Comparison of ENCODE assay signal across 12 cellular contexts in genomic region chr15:45919806-45920205, GRCh38.
DNase-seq lines count a peak whose midpoint lies in the region; ATAC-seq and TF ChIP-seq lines count a peak whose summit lies in the region.
"Had no signal": no experiment of that assay in that cellular context is flagged by ENCODE, and none has a peak within 500 bp of the region (broad histone marks: within the 10 kb centered on the region; RNA-seq: fewer than 3 reads in every experiment).

No MANE protein-coding gene starts in this region.

- H4K5ac ChIP-seq in IMR-90 (ENCODE audit: low read depth, low read length) (no peak overlapping the region), H9 (ENCODE audit: insufficient read length, low read depth, low read length) (no peak overlapping the region)

- dilution Hi-C loops in IMR-90 (cut with HindIII; ENCODE audit: low sequenced_read_pairs, unreplicated experiment): no loop called here

- H3K23me2 ChIP-seq in H9 (ENCODE audit: insufficient read length, low read depth, low read length, poor library complexity, severe bottlenecking): no peaks in the 10 kb centered on the region

- H3K4ac ChIP-seq in IMR-90 (ENCODE audit: low read depth, low read length): no peak overlapping the region
- H3K4ac ChIP-seq in H9 (ENCODE audit: low read depth, low read length): no peak overlapping the region

- no peak overlapping the region for H3K23ac ChIP-seq in IMR-90 (ENCODE audit: low read depth, low read length)
- no peak overlapping the region for H3K23ac ChIP-seq in H9 (ENCODE audit: insufficient read length, low read depth, low read length)

- H3K36me3 Mint-ChIP-seq in Caco-2 (ENCODE audit: insufficient read depth, unreplicated experiment): peaks cover 8% of the 10 kb centered on the region
- H3K36me3 Mint-ChIP-seq in chondrocyte (ENCODE audit: low read depth): peaks cover 2% of the 10 kb centered on the region
- H3K36me3 Mint-ChIP-seq in H9 (ENCODE audit: insufficient read depth in 1 of 3, low read depth in 3 of 3): peaks cover 0 to 6% (median 0%) of the 10 kb centered on the region in 3 experiments; a peak in 2 of 7 replicates
- H3K36me3 Mint-ChIP-seq: CD4-positive, CD25-positive, alpha-beta regulatory T cell had no signal

- H2BK12ac ChIP-seq in H9 (ENCODE audit: insufficient read length, low read depth, low read length): no peak overlapping the region

- H4K20me1 ChIP-seq in IMR-90 (ENCODE audit: insufficient read depth, low read length): no peaks in the 10 kb centered on the region
- no peaks in the 10 kb centered on the region for H4K20me1 ChIP-seq in H9 (ENCODE audit: control insufficient read depth, insufficient read depth, insufficient read length)

- peaks cover 54% of the 10 kb centered on the region for H3K9me3 Mint-ChIP-seq in Caco-2 (ENCODE audit: unreplicated experiment)
- peaks cover 10% of the 10 kb centered on the region for H3K9me3 Mint-ChIP-seq in chondrocyte (ENCODE audit: low read depth)
- H3K9me3 Mint-ChIP-seq in H9: peaks cover 8 to 12% of the 10 kb centered on the region in 2 experiments; a peak in 4 of 5 replicates

- no peaks in the 10 kb centered on the region for H3K36me3 ChIP-seq in Caco-2 (ENCODE audit: control insufficient read depth, insufficient read depth, low read length)
- no peaks in the 10 kb centered on the region for H3K36me3 ChIP-seq in IMR-90 (ENCODE audit: control insufficient read depth, insufficient read depth, low read length)
- H3K36me3 ChIP-seq in lung (ENCODE audit: control insufficient read depth in 2 of 2, insufficient read depth in 2 of 2, low read length in 2 of 2): no peaks in the 10 kb centered on the region
- H3K36me3 ChIP-seq: colonic mucosa had no signal

- no peak for TF ChIP-seq POLR2A in IMR-90 (IDR thresholded peaks at IDR 0.05; ENCODE audit: low read depth, low read length)

- ATAC-seq in IMR-90 (ENCODE audit: low read depth) (peak; percentile 44), lung (ENCODE audit: insufficient read depth, low FRiP score) (peak; percentile 76), HG02938 (IDR thresholded peaks at IDR 0.05; ENCODE audit: unreplicated experiment) (no peak), GM19395 (IDR thresholded peaks at IDR 0.05; ENCODE audit: unreplicated experiment) (no peak)

- peak in 1 of 2 experiments; percentile 24 for DNase-seq in Caco-2
- peak; percentile 8 for DNase-seq in IMR-90
- DNase-seq in chondrocyte (ENCODE audit: low spot score): no peak
- DNase-seq in lung (ENCODE audit: low spot score): peak; percentile 62
- DNase-seq in activated T-cell treated with anti-CD3 and anti-CD28 coated beads for 4 hours: no peak
- DNase-seq in H9: no peak
- DNase-seq: activated T-cell treated with anti-CD3 and anti-CD28 coated beads, Interleukin-2, amount 50 U/mL, for 48 hours; CD4-positive, CD25-positive, alpha-beta regulatory T cell; colonic mucosa; NCI-H1048 had no signal

- BruUV-seq in Caco-2 (replicated peaks; lab: Mats Ljungman, UMichigan): no TSS peak
- no TSS peak for BruUV-seq in IMR-90 (replicated peaks; lab: Mats Ljungman, UMichigan)

- no peaks in the 10 kb centered on the region for H3K27me3 ChIP-seq in Caco-2 (replicated peaks; ENCODE audit: control insufficient read depth, insufficient read depth, low read length)
- no peaks in the 10 kb centered on the region for H3K27me3 ChIP-seq in IMR-90 (ENCODE audit: control insufficient read depth, insufficient read depth, low read length)
- no peaks in the 10 kb centered on the region for H3K27me3 ChIP-seq in lung (ENCODE audit: control insufficient read depth, insufficient read depth)
- no peaks in the 10 kb centered on the region for H3K27me3 ChIP-seq in H9 (ENCODE audit: insufficient read depth, low read length)
- H3K27me3 ChIP-seq: colonic mucosa had no signal

- no peak overlapping the region for H4K8ac ChIP-seq in IMR-90 (ENCODE audit: low read depth in 2 of 2, low read length in 2 of 2)
- H4K8ac ChIP-seq in H9 (replicated peaks; ENCODE audit: insufficient read length, low read depth, low read length): no peak overlapping the region

- TF ChIP-seq CTCF in Caco-2 (IDR thresholded peaks at IDR 0.05; ENCODE audit: insufficient read depth in 1 of 2, low read depth in 1 of 2, low read length in 1 of 2, severe bottlenecking in 1 of 2, unreplicated experiment in 1 of 2) (no peak), IMR-90 (conservative IDR thresholded peaks at IDR 0.05; ENCODE audit: low read depth, low read length) (no peak), chondrocyte (IDR thresholded peaks at IDR 0.05) (no peak), lung (IDR thresholded peaks at IDR 0.05; ENCODE audit: control extremely low read depth, extremely low read depth) (no peak), H9 (conservative IDR thresholded peaks at IDR 0.05) (no peak)

- H3K18ac ChIP-seq in IMR-90 (ENCODE audit: low read depth, low read length) (no peak overlapping the region), H9 (ENCODE audit: insufficient read length, low read depth, low read length) (no peak overlapping the region)

- intact Hi-C loops in Caco-2 (cut with micrococcal nuclease; ENCODE audit: unreplicated experiment): no loop called here
- intact Hi-C loops in IMR-90 (cut with micrococcal nuclease): no loop called here

- no CpG with 5 or more reads among the region's 6 CpGs for WGBS in IMR-90 (ENCODE audit: extremely low coverage in 2 of 2, insufficient read length in 1 of 2), 2 experiments
- 65 to 80% methylated on average over 6 of the region's 6 CpGs for WGBS in lung, 2 donors
- no CpG with 5 or more reads among the region's 6 CpGs for WGBS in H9 (ENCODE audit: extremely low coverage, insufficient read length, low lambda C conversion rate)

- H3K27ac ChIP-seq in IMR-90 (ENCODE audit: insufficient read depth, low read length) (no peak overlapping the region), lung (ENCODE audit: low read depth in 1 of 2, low read length in 1 of 2) (peak overlapping the region in 1 of 2 donors; percentile 56), H9 (ENCODE audit: insufficient read length, low read depth, low read length) (no peak overlapping the region)
- H3K27ac ChIP-seq: colonic mucosa had no signal

- H3K9me1 ChIP-seq in IMR-90 (ENCODE audit: insufficient read depth, low read length): no peaks in the 10 kb centered on the region

- CTCF ChIA-PET in Caco-2 (lab: Charles Lee) (no interaction called here), IMR-90 (lab: Yijun Ruan, JAX) (no interaction called here)

- H3K56ac ChIP-seq in IMR-90 (ENCODE audit: extremely low read depth, insufficient read depth, low read length) (no peak overlapping the region), H9 (ENCODE audit: insufficient read length, low read depth, low read length) (no peak overlapping the region)

- no peak overlapping the region for H3K9ac ChIP-seq in IMR-90 (ENCODE audit: low read depth, low read length)
- H3K9ac ChIP-seq in H9 (ENCODE audit: extremely low read depth, insufficient read length, low read length): no peak overlapping the region

- H2BK15ac ChIP-seq in IMR-90 (ENCODE audit: low read depth, low read length): no peak overlapping the region
- H2BK15ac ChIP-seq in H9 (ENCODE audit: low read depth, low read length): no peak overlapping the region

- H4K91ac ChIP-seq in IMR-90 (ENCODE audit: insufficient read depth, low read depth, low read length) (no peak overlapping the region), H9 (ENCODE audit: insufficient read length, low read depth, low read length) (no peak overlapping the region)

- no peak overlapping the region for H3T11ph ChIP-seq in H9 (ENCODE audit: low read length)

- H2BK20ac ChIP-seq in IMR-90 (ENCODE audit: low read depth, low read length): no peak overlapping the region
- H2BK20ac ChIP-seq in H9 (ENCODE audit: low read depth, low read length, poor library complexity, severe bottlenecking): no peak overlapping the region

- H2AK5ac ChIP-seq in IMR-90 (ENCODE audit: low read depth, low read length): no peak overlapping the region
- H2AK5ac ChIP-seq in H9 (ENCODE audit: insufficient read length, low read length): no peak overlapping the region

- H3K14ac ChIP-seq in IMR-90 (replicated peaks; ENCODE audit: low read depth, low read length) (no peak overlapping the region), H9 (ENCODE audit: insufficient read depth, low read length) (no peak overlapping the region)

- H3K9me3 ChIP-seq in Caco-2 (peaks cover 10% of the 10 kb centered on the region), IMR-90 (ENCODE audit: control insufficient read depth, insufficient read depth, low read length) (peaks cover 13% of the 10 kb centered on the region), lung (ENCODE audit: control insufficient read depth in 2 of 2, insufficient read depth in 1 of 2, low read length in 1 of 2) (no peaks in the 10 kb centered on the region), H9 (ENCODE audit: control insufficient read depth, low read depth, low read length) (no peaks in the 10 kb centered on the region)
- H3K9me3 ChIP-seq: colonic mucosa had no signal

- H2BK120ac ChIP-seq in IMR-90 (ENCODE audit: low read depth, low read length) (no peak overlapping the region), H9 (ENCODE audit: low read depth, low read length, poor library complexity, severe bottlenecking) (no peak overlapping the region)

- in situ Hi-C loops in IMR-90 (cut with MboI; ENCODE audit: low sequenced_read_pairs): no loop called here

- H3K4me2 ChIP-seq in IMR-90 (ENCODE audit: low read depth, low read length) (no peak overlapping the region), H9 (ENCODE audit: insufficient read depth, insufficient read length, low read length) (no peak overlapping the region)

- H3K4me3 Mint-ChIP-seq in Caco-2 (ENCODE audit: unreplicated experiment) (no peak overlapping the region), chondrocyte (ENCODE audit: unreplicated experiment) (no peak overlapping the region), H9 (no peak overlapping the region)
- H3K4me3 Mint-ChIP-seq: CD4-positive, CD25-positive, alpha-beta regulatory T cell had no signal

- no peak overlapping the region for H2AK9ac ChIP-seq in IMR-90 (replicated peaks; ENCODE audit: low read depth, low read length, poor library complexity)

- no peaks in the 10 kb centered on the region for H3K27me3 Mint-ChIP-seq in Caco-2 (ENCODE audit: insufficient read depth, unreplicated experiment)
- H3K27me3 Mint-ChIP-seq in chondrocyte (ENCODE audit: low read depth): peaks cover 1% of the 10 kb centered on the region
- no peaks in the 10 kb centered on the region; the same call in 1 of the 2 replicates for H3K27me3 Mint-ChIP-seq in H9 (ENCODE audit: low read depth)
- H3K27me3 Mint-ChIP-seq: CD4-positive, CD25-positive, alpha-beta regulatory T cell had no signal

- H3K4me1 ChIP-seq in Caco-2: peaks cover 22% of the 10 kb centered on the region
- H3K4me1 ChIP-seq in IMR-90 (ENCODE audit: control insufficient read depth, insufficient read depth, low read length): no peaks in the 10 kb centered on the region
- H3K4me1 ChIP-seq in lung (ENCODE audit: control insufficient read depth in 2 of 2, insufficient read depth in 2 of 2, low read length in 2 of 2): no peaks in the 10 kb centered on the region
- no peaks in the 10 kb centered on the region; the same call in 1 of the 2 replicates for H3K4me1 ChIP-seq in H9 (ENCODE audit: insufficient read depth, low read length)
- H3K4me1 ChIP-seq: colonic mucosa had no signal

- POLR2A ChIA-PET in Caco-2 (lab: Charles Lee): no interaction called here
- POLR2A ChIA-PET in IMR-90 (lab: Charles Lee; ENCODE audit: unreplicated experiment): no interaction called here

- H3K4me1 Mint-ChIP-seq in Caco-2 (ENCODE audit: low read depth, unreplicated experiment) (peaks cover 15% of the 10 kb centered on the region), chondrocyte (ENCODE audit: low read depth) (peaks cover 8% of the 10 kb centered on the region), H9 (peaks cover 0 to 10% of the 10 kb centered on the region in 2 experiments; a peak in 2 of 4 replicates)
- H3K4me1 Mint-ChIP-seq: CD4-positive, CD25-positive, alpha-beta regulatory T cell had no signal

- H3K27ac Mint-ChIP-seq in Caco-2 (ENCODE audit: unreplicated experiment): peak overlapping the region; percentile 65
- H3K27ac Mint-ChIP-seq in chondrocyte (ENCODE audit: unreplicated experiment): peak overlapping the region; percentile 38
- no peak overlapping the region for H3K27ac Mint-ChIP-seq in H9
- H3K27ac Mint-ChIP-seq: CD4-positive, CD25-positive, alpha-beta regulatory T cell had no signal

- H2AFZ ChIP-seq in IMR-90 (replicated peaks; ENCODE audit: low read length, poor library complexity) (no peak overlapping the region), H9 (ENCODE audit: low read length) (no peak overlapping the region)

- H3K79me1 ChIP-seq in IMR-90 (ENCODE audit: low read depth in 1 of 2, low read length in 2 of 2) (no peaks in the 10 kb centered on the region), H9 (ENCODE audit: insufficient read depth, low read depth, low read length, poor library complexity, severe bottlenecking) (no peaks in the 10 kb centered on the region)

- no peaks in the 10 kb centered on the region for H3K79me2 ChIP-seq in H9 (ENCODE audit: insufficient read depth, low read length)

- no peak overlapping the region for H3K4me3 ChIP-seq in Caco-2 (ENCODE audit: low read depth, low read length)
- no peak overlapping the region for H3K4me3 ChIP-seq in IMR-90 (ENCODE audit: insufficient read depth, low read depth, low read length)
- H3K4me3 ChIP-seq in lung: no peak overlapping the region
- H3K4me3 ChIP-seq: colonic mucosa had no signal

- no peak for TF ChIP-seq RAD21 in IMR-90 (IDR thresholded peaks at IDR 0.05; ENCODE audit: low read length)

- no peak overlapping the region for H2BK5ac ChIP-seq in IMR-90 (ENCODE audit: low read depth, low read length, poor library complexity, severe bottlenecking)
- no peak overlapping the region for H2BK5ac ChIP-seq in H9 (ENCODE audit: insufficient read length, low read length)

Comparison
In these comparisons a context has a peak if more than half of its experiments do, and no peak if none do; other contexts are left out.
1. DNase-seq: peak in IMR-90 (single experiment) and lung (single experiment); none in chondrocyte (single experiment), activated T-cell treated with anti-CD3 and anti-CD28 coated beads for 4 hours (single experiment) and H9 (single experiment).
2. H3K27ac Mint-ChIP-seq: peak in Caco-2 (single experiment) and chondrocyte (single experiment); none in H9 (0 of 3).
3. ATAC-seq: peak in IMR-90 (single experiment) and lung (single experiment); none in HG02938 (single experiment) and GM19395 (single experiment).